ENCODE assay signal across 8 cellular contexts in the genomic region with DNA sequence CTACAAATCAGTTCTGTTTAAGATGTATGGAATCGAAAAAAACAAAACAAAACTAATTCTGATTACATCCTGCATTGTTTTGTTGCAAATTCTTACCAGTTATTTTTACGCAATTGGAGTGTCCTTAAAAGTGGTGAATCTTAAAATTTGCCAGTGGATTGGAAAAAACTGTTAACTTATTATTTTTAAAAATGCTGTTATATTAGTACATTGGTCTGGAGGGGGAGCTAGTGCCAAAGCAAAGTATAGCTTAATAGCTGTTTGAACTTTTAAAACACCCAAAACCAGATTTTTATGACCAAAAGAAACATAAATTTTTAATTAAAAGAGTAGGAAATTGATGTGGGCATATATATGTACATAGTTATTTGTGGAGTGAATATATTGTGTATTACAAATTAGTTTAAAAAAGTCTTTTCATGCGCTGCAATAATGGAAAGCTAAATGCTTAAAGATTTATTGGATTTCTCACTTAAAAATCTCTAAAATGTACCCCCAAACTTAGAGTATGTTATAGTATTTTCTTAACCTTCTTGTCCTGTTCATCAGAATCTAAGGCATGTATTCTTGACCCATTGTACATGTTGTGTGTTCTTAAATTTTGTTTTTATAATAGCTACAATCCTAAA. TPM values are rescaled to one million over a fixed set of nuclear protein-coding genes. Genes with fewer than 3 reads are reported as not detected.
DNase-seq lines count a peak whose midpoint lies in the region; ATAC-seq and TF ChIP-seq lines count a peak whose summit lies in the region.

No MANE protein-coding gene starts in this region.

- POLR2A ChIA-PET in activated CD8-positive, alpha-beta T cell treated with anti-CD3 and anti-CD28 coated beads for 36 hours (lab: Charles Lee) = interaction anchor here (1.2 kb wide), 1 partner anchor 127 kb away, joined by 3 read pairs; no protein-coding TSS in a partner anchor

- H3K4me1 ChIP-seq in iPS-20b (ENCODE audit: insufficient read depth, low read length) = peaks cover 9% of the 10 kb centered on the region; the same call in 1 of the 2 replicates

- no peaks in the 10 kb centered on the region for H3K27me3 ChIP-seq in iPS-20b (ENCODE audit: insufficient read depth, low read length)

- no peaks in the 10 kb centered on the region for H3K36me3 Mint-ChIP-seq in activated naive CD4-positive, alpha-beta T cell treated with anti-CD3 and anti-CD28 coated beads for 36 hours (ENCODE audit: low read depth)
- peaks cover 0 to 4% of the 10 kb centered on the region in 2 donors for H3K36me3 Mint-ChIP-seq in activated naive CD4-positive, alpha-beta T cell treated with anti-CD3 and anti-CD28 coated beads, Interleukin-2, amount 50 U/mL, for 72 hours
- H3K36me3 Mint-ChIP-seq in activated CD8-positive, alpha-beta T cell treated with anti-CD3 and anti-CD28 coated beads for 36 hours (ENCODE audit: low read depth) = peaks cover 5% of the 10 kb centered on the region

- ATAC-seq in activated naive CD4-positive, alpha-beta T cell treated with anti-CD3 and anti-CD28 coated beads, Interleukin-2, amount 50 U/mL, for 72 hours = no peak
- no peak for ATAC-seq in activated CD8-positive, alpha-beta T cell treated with anti-CD3 and anti-CD28 coated beads for 36 hours
- no peak for ATAC-seq in HG03520 (IDR thresholded peaks at IDR 0.05; ENCODE audit: unreplicated experiment)
- no peak for ATAC-seq in HG02938 (IDR thresholded peaks at IDR 0.05; ENCODE audit: unreplicated experiment)
- no peak for ATAC-seq in GM18502 (IDR thresholded peaks at IDR 0.05; ENCODE audit: poor library complexity, unreplicated experiment)

- no peak overlapping the region for H3K4me3 Mint-ChIP-seq in activated naive CD4-positive, alpha-beta T cell treated with anti-CD3 and anti-CD28 coated beads for 36 hours
- H3K4me3 Mint-ChIP-seq in activated CD8-positive, alpha-beta T cell treated with anti-CD3 and anti-CD28 coated beads for 36 hours = peak overlapping the region; percentile 95

- H3K27ac Mint-ChIP-seq in activated naive CD4-positive, alpha-beta T cell treated with anti-CD3 and anti-CD28 coated beads for 36 hours = no peak overlapping the region
- no peak overlapping the region for H3K27ac Mint-ChIP-seq in activated naive CD4-positive, alpha-beta T cell treated with anti-CD3 and anti-CD28 coated beads, Interleukin-2, amount 50 U/mL, for 72 hours
- H3K27ac Mint-ChIP-seq in activated CD8-positive, alpha-beta T cell treated with anti-CD3 and anti-CD28 coated beads for 36 hours = no peak overlapping the region

- peak; percentile 38 for DNase-seq in activated naive CD4-positive, alpha-beta T cell treated with anti-CD3 and anti-CD28 coated beads for 36 hours
- DNase-seq in activated naive CD4-positive, alpha-beta T cell treated with anti-CD3 and anti-CD28 coated beads, Interleukin-2, amount 50 U/mL, for 72 hours (ENCODE audit: low spot score in 2 of 2) = no peak
- DNase-seq in LHCN-M2 (ENCODE audit: low read depth) = peak; percentile 38
- peak; percentile 42 for DNase-seq in activated CD8-positive, alpha-beta T cell treated with anti-CD3 and anti-CD28 coated beads for 36 hours

- no peak overlapping the region for H3K27ac ChIP-seq in iPS-20b (ENCODE audit: low read length)

- TF ChIP-seq CTCF in activated CD8-positive, alpha-beta T cell treated with anti-CD3 and anti-CD28 coated beads for 36 hours (IDR thresholded peaks at IDR 0.05) = peak; percentile 86

- no peaks in the 10 kb centered on the region for H3K9me3 Mint-ChIP-seq in activated naive CD4-positive, alpha-beta T cell treated with anti-CD3 and anti-CD28 coated beads for 36 hours
- H3K9me3 Mint-ChIP-seq in activated naive CD4-positive, alpha-beta T cell treated with anti-CD3 and anti-CD28 coated beads, Interleukin-2, amount 50 U/mL, for 72 hours = no peaks in the 10 kb centered on the region
- no peaks in the 10 kb centered on the region for H3K9me3 Mint-ChIP-seq in activated CD8-positive, alpha-beta T cell treated with anti-CD3 and anti-CD28 coated beads for 36 hours

- H3K36me3 ChIP-seq in iPS-20b (ENCODE audit: insufficient read depth, low read depth, low read length) = no peaks in the 10 kb centered on the region

- H3K9me3 ChIP-seq in iPS-20b (ENCODE audit: insufficient read depth, low read depth, low read length) = no peaks in the 10 kb centered on the region

- no peaks in the 10 kb centered on the region for H3K27me3 Mint-ChIP-seq in activated naive CD4-positive, alpha-beta T cell treated with anti-CD3 and anti-CD28 coated beads for 36 hours (ENCODE audit: low read depth)
- H3K27me3 Mint-ChIP-seq in activated CD8-positive, alpha-beta T cell treated with anti-CD3 and anti-CD28 coated beads for 36 hours = no peaks in the 10 kb centered on the region

- H3K9ac ChIP-seq in iPS-20b (ENCODE audit: low read depth, low read length) = no peak overlapping the region

- H3K4me3 ChIP-seq in iPS-20b (ENCODE audit: low read length) = peak overlapping the region; percentile 72; the same call in 1 of the 2 replicates

- H3K4me1 Mint-ChIP-seq in activated naive CD4-positive, alpha-beta T cell treated with anti-CD3 and anti-CD28 coated beads for 36 hours (ENCODE audit: low read depth) = peaks cover 31% of the 10 kb centered on the region
- peaks cover 42% of the 10 kb centered on the region for H3K4me1 Mint-ChIP-seq in activated CD8-positive, alpha-beta T cell treated with anti-CD3 and anti-CD28 coated beads for 36 hours (ENCODE audit: low read depth)

- intact Hi-C loops in activated naive CD4-positive, alpha-beta T cell treated with anti-CD3 and anti-CD28 coated beads for 36 hours (cut with micrococcal nuclease) = loop anchor here (1.0 to 5.0 kb wide), 6 partner anchors 67 to 655 kb away; no protein-coding TSS in a partner anchor
- intact Hi-C loops in activated CD8-positive, alpha-beta T cell treated with anti-CD3 and anti-CD28 coated beads for 36 hours (cut with micrococcal nuclease) = loop anchor here (5.0 to 10.0 kb wide), 5 partner anchors 113 to 650 kb away; no protein-coding TSS in a partner anchor

- CTCF ChIA-PET in activated naive CD4-positive, alpha-beta T cell treated with anti-CD3 and anti-CD28 coated beads for 36 hours (lab: Charles Lee) = interaction anchor here (0.6 to 2.5 kb wide), 54 partner anchors 10 to 657 kb away, joined by 3 to 71 read pairs (median 4); no protein-coding TSS in a partner anchor
- CTCF ChIA-PET in activated CD8-positive, alpha-beta T cell treated with anti-CD3 and anti-CD28 coated beads for 36 hours (lab: Charles Lee) = interaction anchor here (0.7 to 6.3 kb wide), 42 partner anchors 10 to 655 kb away, joined by 3 to 74 read pairs (median 4); no protein-coding TSS in a partner anchor

RNA-seq across cellular contexts. Expression of a gene that starts 2.5 kb away (rescaled TPM):
- 10 to 100 TPM; 34.6 to 38.7 TPM for total RNA-seq in activated naive CD4-positive, alpha-beta T cell treated with anti-CD3 and anti-CD28 coated beads for 36 hours
- 10 to 100 TPM; 56.6 to 98.8 TPM for total RNA-seq in activated naive CD4-positive, alpha-beta T cell treated with anti-CD3 and anti-CD28 coated beads, Interleukin-2, amount 50 U/mL, for 72 hours
- total RNA-seq in LHCN-M2 (2014; rRNA removed) = 41.2 and 52.9 TPM in 2 replicates
- polyA plus RNA-seq in LHCN-M2 (2012) = 9.1 TPM
- total RNA-seq in activated CD8-positive, alpha-beta T cell treated with anti-CD3 and anti-CD28 coated beads for 36 hours = 10 to 100 TPM; 55.7 to 61.0 TPM

Comparison
In these comparisons a context has a peak if more than half of its experiments do, and no peak if none do; other contexts are left out.
1. DNase-seq: peak in activated naive CD4-positive, alpha-beta T cell treated with anti-CD3 and anti-CD28 coated beads for 36 hours (single experiment), LHCN-M2 (single experiment) and activated CD8-positive, alpha-beta T cell treated with anti-CD3 and anti-CD28 coated beads for 36 hours (single experiment); none in activated naive CD4-positive, alpha-beta T cell treated with anti-CD3 and anti-CD28 coated beads, Interleukin-2, amount 50 U/mL, for 72 hours (0 of 2).